Comparison of ENCODE assay signal across 15 cellular contexts in the genomic region with DNA sequence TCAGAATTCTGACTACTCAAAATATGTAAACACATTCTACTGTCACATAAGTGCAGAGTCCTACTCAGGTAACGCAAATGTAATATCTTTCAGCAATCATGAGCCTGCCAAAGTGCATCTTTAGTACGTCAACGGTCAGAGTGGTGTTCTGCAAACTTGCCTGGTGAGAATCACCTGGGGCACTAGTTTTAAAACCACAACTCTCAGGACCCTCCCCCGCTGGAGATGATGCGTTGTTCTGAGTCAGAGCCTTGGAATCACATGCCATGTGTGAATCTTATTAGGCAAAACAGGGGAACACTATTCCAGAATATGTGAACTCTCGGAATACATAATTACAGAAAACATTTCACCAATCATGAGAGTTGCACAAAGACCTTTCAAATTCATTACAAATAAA.
DNase-seq lines count a peak whose midpoint lies in the region; ATAC-seq and TF ChIP-seq lines count a peak whose summit lies in the region.
"Had no signal": no experiment of that assay in that cellular context is flagged by ENCODE, and none has a peak within 500 bp of the region (broad histone marks: within the 10 kb centered on the region; RNA-seq: fewer than 3 reads in every experiment).

No MANE protein-coding gene starts in this region.

- ATAC-seq in GM23338 = peak; percentile 56; the same call in 2 of the 3 replicates
- no peak for ATAC-seq in natural killer cell
- no peak for ATAC-seq in GM18867 (IDR thresholded peaks at IDR 0.05; ENCODE audit: unreplicated experiment)
- no peak for ATAC-seq in esophagus mucosa
- ATAC-seq: gastrocnemius medialis, Right ventricle myocardium inferior had no signal

- H3K9me3 Mint-ChIP-seq in GM23338 (peaks cover 10% of the 10 kb centered on the region), endodermal cell (peaks cover 8% of the 10 kb centered on the region), natural killer cell (peaks cover 0 to 2% of the 10 kb centered on the region in 2 donors)

- H3K27me3 Mint-ChIP-seq in GM23338 (ENCODE audit: insufficient read depth, low read depth, poor library complexity) = peaks cover 2% of the 10 kb centered on the region
- H3K27me3 Mint-ChIP-seq in endodermal cell (ENCODE audit: insufficient read depth) = no peaks in the 10 kb centered on the region
- no peaks in the 10 kb centered on the region for H3K27me3 Mint-ChIP-seq in natural killer cell (ENCODE audit: low read depth in 2 of 2)

- H3K4me2 ChIP-seq in GM23338 (0 out of 2 replicates have a peak overlapping the region, but pooled peaks have one; percentile 11), OCI-LY3 (ENCODE audit: low read length) (peak overlapping the region; percentile 58)
- H3K4me2 ChIP-seq: BLaER1 treated with 17β-estradiol and CSF1 and Interleukin-3, amounts not matched to agents 10 nM and 100 nM had no signal

- H4K20me1 ChIP-seq in GM23338 (replicated peaks; ENCODE audit: insufficient read depth) (no peaks in the 10 kb centered on the region), OCI-LY3 (ENCODE audit: insufficient read depth, low read length) (no peaks in the 10 kb centered on the region)
- H4K20me1 ChIP-seq: BLaER1 treated with 17β-estradiol and CSF1 and Interleukin-3, amounts not matched to agents 10 nM and 100 nM had no signal

- H3K4me3 Mint-ChIP-seq in GM23338 = no peak overlapping the region
- no peak overlapping the region for H3K4me3 Mint-ChIP-seq in endodermal cell
- no peak overlapping the region for H3K4me3 Mint-ChIP-seq in natural killer cell

- no peaks in the 10 kb centered on the region for H3K27me3 ChIP-seq in GM23338 (ENCODE audit: insufficient read depth)
- no peaks in the 10 kb centered on the region for H3K27me3 ChIP-seq in OCI-LY3 (ENCODE audit: low read depth, low read length)
- H3K27me3 ChIP-seq in endodermal cell (ENCODE audit: control insufficient read depth, insufficient read depth, low read length, poor library complexity, severe bottlenecking) = no peaks in the 10 kb centered on the region
- H3K27me3 ChIP-seq in uterus = no peaks in the 10 kb centered on the region
- H3K27me3 ChIP-seq: BLaER1 treated with 17β-estradiol and CSF1 and Interleukin-3, amounts not matched to agents 10 nM and 100 nM; gastrocnemius medialis; neutrophil had no signal

- H3K27ac ChIP-seq in GM23338 (ENCODE audit: low read depth) = no peak overlapping the region
- H3K27ac ChIP-seq in OCI-LY3 (ENCODE audit: low read length) = no peak overlapping the region
- no peak overlapping the region for H3K27ac ChIP-seq in endodermal cell (ENCODE audit: low read depth, low read length)
- no peak overlapping the region for H3K27ac ChIP-seq in uterus
- H3K27ac ChIP-seq: BLaER1 treated with 17β-estradiol and CSF1 and Interleukin-3, amounts not matched to agents 10 nM and 100 nM; coronary artery; gastrocnemius medialis; neutrophil had no signal

- H3K4me1 Mint-ChIP-seq in GM23338 (peaks cover 9% of the 10 kb centered on the region; the same call in 2 of the 3 replicates), endodermal cell (peaks cover 6% of the 10 kb centered on the region), natural killer cell (peaks cover 0 to 7% of the 10 kb centered on the region in 2 donors)

- intact Hi-C loops in uterus (cut with DNase I; ENCODE audit: low total_unique reads) (no loop called here), natural killer cell (cut with micrococcal nuclease) (no loop called here)

- H3K9me2 ChIP-seq in GM23338 (ENCODE audit: insufficient read depth) = no peaks in the 10 kb centered on the region

- H3K36me3 Mint-ChIP-seq in GM23338 (ENCODE audit: low read depth) (peaks cover 7% of the 10 kb centered on the region; the same call in 2 of the 3 replicates), endodermal cell (ENCODE audit: low read depth) (peaks cover 9% of the 10 kb centered on the region), natural killer cell (no peaks in the 10 kb centered on the region)

- H2AFZ ChIP-seq in GM23338 (no peak overlapping the region), OCI-LY3 (ENCODE audit: low read depth, low read length) (no peak overlapping the region)

- H3K9ac ChIP-seq in OCI-LY3 (ENCODE audit: low read length) (no peak overlapping the region), endodermal cell (ENCODE audit: extremely low read depth, low read length, poor library complexity, severe bottlenecking) (no peak overlapping the region)
- H3K9ac ChIP-seq: BLaER1 treated with 17β-estradiol and CSF1 and Interleukin-3, amounts not matched to agents 10 nM and 100 nM had no signal

- no peaks in the 10 kb centered on the region for H3K79me2 ChIP-seq in GM23338 (replicated peaks; ENCODE audit: insufficient read depth)
- H3K79me2 ChIP-seq in OCI-LY3 (ENCODE audit: low read length) = no peaks in the 10 kb centered on the region

- H3K36me3 ChIP-seq in GM23338 (ENCODE audit: insufficient read depth) (no peaks in the 10 kb centered on the region), OCI-LY3 (replicated peaks; ENCODE audit: low read depth, low read length) (no peaks in the 10 kb centered on the region), endodermal cell (ENCODE audit: control insufficient read depth, insufficient read depth, low read length) (peaks cover 10% of the 10 kb centered on the region), uterus (no peaks in the 10 kb centered on the region)
- H3K36me3 ChIP-seq: BLaER1 treated with 17β-estradiol and CSF1 and Interleukin-3, amounts not matched to agents 10 nM and 100 nM; gastrocnemius medialis; neutrophil had no signal

- H3F3A ChIP-seq in GM23338 (replicated peaks; ENCODE audit: low read depth) = no peaks in the 10 kb centered on the region

- H3K9me3 ChIP-seq in OCI-LY3 (ENCODE audit: insufficient read depth, low read length) = no peaks in the 10 kb centered on the region
- H3K9me3 ChIP-seq in endodermal cell (ENCODE audit: control insufficient read depth, low read length) = peaks cover 20% of the 10 kb centered on the region
- H3K9me3 ChIP-seq in uterus = no peaks in the 10 kb centered on the region
- H3K9me3 ChIP-seq: gastrocnemius medialis, neutrophil had no signal

- 78 to 84% methylated on average over 5 to 6 of the region's 6 CpGs for WGBS in endodermal cell (ENCODE audit: insufficient coverage in 1 of 2, insufficient read length in 1 of 2), 2 experiments

- H3K4me3 ChIP-seq in GM23338 (no peak overlapping the region), OCI-LY3 (ENCODE audit: low read length) (0 out of 2 replicates have a peak overlapping the region, but pooled peaks have one; percentile 5), endodermal cell (ENCODE audit: low read length) (no peak overlapping the region), uterus (no peak overlapping the region)
- H3K4me3 ChIP-seq: BLaER1 treated with 17β-estradiol and CSF1 and Interleukin-3, amounts not matched to agents 10 nM and 100 nM; coronary artery; gastrocnemius medialis had no signal

- no peak for TF ChIP-seq CTCF in GM23338 (conservative IDR thresholded peaks at IDR 0.05; ENCODE audit: low read depth in 2 of 2)
- TF ChIP-seq CTCF in OCI-LY3 (IDR thresholded peaks at IDR 0.05; ENCODE audit: low read depth, low read length) = no peak
- no peak for TF ChIP-seq CTCF in endodermal cell (conservative IDR thresholded peaks at IDR 0.05)
- no peak for TF ChIP-seq CTCF in uterus (IDR thresholded peaks at IDR 0.05)
- TF ChIP-seq CTCF in natural killer cell (IDR thresholded peaks at IDR 0.05) = no peak

- no peak for TF ChIP-seq POLR2A in uterus (IDR thresholded peaks at IDR 0.05)

- peaks cover 7% of the 10 kb centered on the region for H3K4me1 ChIP-seq in GM23338 (ENCODE audit: insufficient read depth)
- H3K4me1 ChIP-seq in OCI-LY3 (ENCODE audit: low read length) = peaks cover 35% of the 10 kb centered on the region
- no peaks in the 10 kb centered on the region for H3K4me1 ChIP-seq in endodermal cell (ENCODE audit: control insufficient read depth, insufficient read depth, low read length)
- no peaks in the 10 kb centered on the region for H3K4me1 ChIP-seq in uterus
- H3K4me1 ChIP-seq: gastrocnemius medialis had no signal

- DNase-seq in GM23338 (ENCODE audit: low spot score) = peak; percentile 70
- peak; percentile 79 for DNase-seq in endodermal cell
- DNase-seq in left kidney (ENCODE audit: low read depth, low spot score) = peak; percentile 20
- DNase-seq in uterus = no peak
- no peak for DNase-seq in natural killer cell
- DNase-seq: gastrocnemius medialis, NCI-H1436, NCI-H510A treated with DMSO at 0.1 percent for 48 hours had no signal

- peak overlapping the region; percentile 74 for H3K27ac Mint-ChIP-seq in GM23338
- no peak overlapping the region for H3K27ac Mint-ChIP-seq in endodermal cell
- H3K27ac Mint-ChIP-seq in natural killer cell = no peak overlapping the region

TF ChIP-seq in GM23338, 12 proteins besides CTCF, POLR2A, EP300 and RAD21:
- TF ChIP-seq CREB1 (CRISPR knock-in tag; IDR thresholded peaks at IDR 0.05; ENCODE audit: low read depth) = peak; percentile 68
- no peak for TF ChIP-seq NANOG (IDR thresholded peaks at IDR 0.05; ENCODE audit: borderline replicate concordance)

Comparison
In these comparisons a context has a peak if more than half of its experiments do, and no peak if none do; other contexts are left out.
1. DNase-seq: peak in GM23338 (single experiment), endodermal cell (single experiment) and left kidney (single experiment); none in uterus (0 of 2) and natural killer cell (single experiment).